8 cellular contexts compared by ENCODE assay signal in genomic region chr5:181204561-181205401, GRCh38. TPM values are rescaled to one million over a fixed set of nuclear protein-coding genes. Genes with fewer than 3 reads are reported as not detected.
DNase-seq lines count a peak whose midpoint lies in the region; ATAC-seq and TF ChIP-seq lines count a peak whose summit lies in the region.

Gene TRIM7, minus strand, starts transcription at chr5:181205196. Its CDS starts 86 bp downstream, at chr5:181205110.

- peaks cover 0 to 17% (median 9%) of the 10 kb centered on the region in 5 experiments for H3K9me3 Mint-ChIP-seq in brain

- peaks cover 70% of the 10 kb centered on the region for H3K27me3 Mint-ChIP-seq in brain

- H3K4me1 ChIP-seq in stomach smooth muscle (ENCODE audit: control insufficient read depth, insufficient read depth, low read length): peaks cover 37% of the 10 kb centered on the region

- H3K4me3 ChIP-seq in stomach smooth muscle (ENCODE audit: low read length in 2 of 2): peak within 1 kb of the TSS; percentile 51 to 77

- TF ChIP-seq EP300 in Ishikawa (IDR thresholded peaks at IDR 0.05; ENCODE audit: borderline replicate concordance): no peak

- H3K9me3 ChIP-seq in stomach smooth muscle (ENCODE audit: control insufficient read depth in 2 of 2, low read length in 2 of 2): no peaks in the 10 kb centered on the region

- no peaks in the 10 kb centered on the region for H3K36me3 Mint-ChIP-seq in brain

- no peak for TF ChIP-seq CTCF in brain (conservative IDR thresholded peaks at IDR 0.05)

- no peak for TF ChIP-seq RAD21 in Ishikawa (IDR thresholded peaks at IDR 0.05; ENCODE audit: low read depth)

- H3K27ac Mint-ChIP-seq in brain: peak within 1 kb of the TSS; percentile 56 to 96 (median 90)

- H3K27ac ChIP-seq in layer of hippocampus (ENCODE audit: low read depth, low read length) (peak within 1 kb of the TSS; percentile 46), stomach smooth muscle (ENCODE audit: low read length) (no peak within 1 kb of the TSS)

- peaks cover 14% of the 10 kb centered on the region for H3K4me1 Mint-ChIP-seq in brain

- H3K4me3 Mint-ChIP-seq in brain: peak within 1 kb of the TSS; percentile 92 to 98 (median 94)

- peak within 1 kb of the TSS; percentile 33 to 51 for H3K9ac ChIP-seq in stomach smooth muscle (ENCODE audit: low read length in 2 of 2)

- H3K27me3 ChIP-seq in layer of hippocampus (ENCODE audit: control insufficient read depth, insufficient read depth, low read length): no peaks in the 10 kb centered on the region
- peaks cover 0 to 8% of the 10 kb centered on the region in 2 donors for H3K27me3 ChIP-seq in stomach smooth muscle (ENCODE audit: control insufficient read depth in 1 of 2, insufficient read depth in 2 of 2, low read length in 2 of 2)

- no peaks in the 10 kb centered on the region for H3K36me3 ChIP-seq in stomach smooth muscle (ENCODE audit: control insufficient read depth in 2 of 2, insufficient read depth in 2 of 2, low read length in 2 of 2)

- no peak for ATAC-seq in GM19035 (IDR thresholded peaks at IDR 0.05; ENCODE audit: unreplicated experiment)

- DNase-seq in AG08396 (ENCODE audit: low spot score) (peak; percentile 65), NCI-H1417 treated with DMSO at 0.1 percent for 48 hours (lab: John Stamatoyannopoulos, UW) (no peak), ecto neural progenitor cell (ENCODE audit: low spot score) (no peak)

TF ChIP-seq in Ishikawa, 13 proteins besides CTCF, POLR2A, EP300 and RAD21:
- TF ChIP-seq EGR1 (IDR thresholded peaks at IDR 0.05) (no peak), CREB1 (IDR thresholded peaks at IDR 0.05; ENCODE audit: low read depth) (no peak), TCF12 (IDR thresholded peaks at IDR 0.05; ENCODE audit: low read depth) (no peak; the same call in 1 of the 2 replicates), NFIC (IDR thresholded peaks at IDR 0.05) (0 out of 2 replicates have a peak, but pooled peaks have one; percentile 23), YY1 (IDR thresholded peaks at IDR 0.05; ENCODE audit: low read depth) (peak; percentile 70), CEBPB (IDR thresholded peaks at IDR 0.05) (no peak), TAF1 (IDR thresholded peaks at IDR 0.05; ENCODE audit: low read depth) (peak; percentile 45), TEAD4 (IDR thresholded peaks at IDR 0.05) (no peak), MAX (IDR thresholded peaks at IDR 0.05) (peak; percentile 90), FOXM1 (IDR thresholded peaks at IDR 0.05; ENCODE audit: borderline replicate concordance, low read depth) (no peak), ZBTB7A (IDR thresholded peaks at IDR 0.05; ENCODE audit: low read depth) (peak; percentile 29; the same call in 1 of the 2 replicates)
- TF ChIP-seq, protein P1, sequence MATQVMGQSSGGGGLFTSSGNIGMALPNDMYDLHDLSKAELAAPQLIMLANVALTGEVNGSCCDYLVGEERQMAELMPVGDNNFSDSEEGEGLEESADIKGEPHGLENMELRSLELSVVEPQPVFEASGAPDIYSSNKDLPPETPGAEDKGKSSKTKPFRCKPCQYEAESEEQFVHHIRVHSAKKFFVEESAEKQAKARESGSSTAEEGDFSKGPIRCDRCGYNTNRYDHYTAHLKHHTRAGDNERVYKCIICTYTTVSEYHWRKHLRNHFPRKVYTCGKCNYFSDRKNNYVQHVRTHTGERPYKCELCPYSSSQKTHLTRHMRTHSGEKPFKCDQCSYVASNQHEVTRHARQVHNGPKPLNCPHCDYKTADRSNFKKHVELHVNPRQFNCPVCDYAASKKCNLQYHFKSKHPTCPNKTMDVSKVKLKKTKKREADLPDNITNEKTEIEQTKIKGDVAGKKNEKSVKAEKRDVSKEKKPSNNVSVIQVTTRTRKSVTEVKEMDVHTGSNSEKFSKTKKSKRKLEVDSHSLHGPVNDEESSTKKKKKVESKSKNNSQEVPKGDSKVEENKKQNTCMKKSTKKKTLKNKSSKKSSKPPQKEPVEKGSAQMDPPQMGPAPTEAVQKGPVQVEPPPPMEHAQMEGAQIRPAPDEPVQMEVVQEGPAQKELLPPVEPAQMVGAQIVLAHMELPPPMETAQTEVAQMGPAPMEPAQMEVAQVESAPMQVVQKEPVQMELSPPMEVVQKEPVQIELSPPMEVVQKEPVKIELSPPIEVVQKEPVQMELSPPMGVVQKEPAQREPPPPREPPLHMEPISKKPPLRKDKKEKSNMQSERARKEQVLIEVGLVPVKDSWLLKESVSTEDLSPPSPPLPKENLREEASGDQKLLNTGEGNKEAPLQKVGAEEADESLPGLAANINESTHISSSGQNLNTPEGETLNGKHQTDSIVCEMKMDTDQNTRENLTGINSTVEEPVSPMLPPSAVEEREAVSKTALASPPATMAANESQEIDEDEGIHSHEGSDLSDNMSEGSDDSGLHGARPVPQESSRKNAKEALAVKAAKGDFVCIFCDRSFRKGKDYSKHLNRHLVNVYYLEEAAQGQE (IDR thresholded peaks at IDR 0.05; ENCODE audit: low read depth): no peak
- TF ChIP-seq, protein P2, sequence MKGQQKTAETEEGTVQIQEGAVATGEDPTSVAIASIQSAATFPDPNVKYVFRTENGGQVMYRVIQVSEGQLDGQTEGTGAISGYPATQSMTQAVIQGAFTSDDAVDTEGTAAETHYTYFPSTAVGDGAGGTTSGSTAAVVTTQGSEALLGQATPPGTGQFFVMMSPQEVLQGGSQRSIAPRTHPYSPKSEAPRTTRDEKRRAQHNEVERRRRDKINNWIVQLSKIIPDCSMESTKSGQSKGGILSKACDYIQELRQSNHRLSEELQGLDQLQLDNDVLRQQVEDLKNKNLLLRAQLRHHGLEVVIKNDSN (IDR thresholded peaks at IDR 0.05): no peak

RNA-seq across cellular contexts. Expression of gene TRIM7, which starts in this region (rescaled TPM):
- 0.22 TPM for polyA plus RNA-seq in brain (ENCODE audit: insufficient read depth, low read depth, low replicate concordance)
